9 cellular contexts compared by ENCODE assay signal in the genomic region with DNA sequence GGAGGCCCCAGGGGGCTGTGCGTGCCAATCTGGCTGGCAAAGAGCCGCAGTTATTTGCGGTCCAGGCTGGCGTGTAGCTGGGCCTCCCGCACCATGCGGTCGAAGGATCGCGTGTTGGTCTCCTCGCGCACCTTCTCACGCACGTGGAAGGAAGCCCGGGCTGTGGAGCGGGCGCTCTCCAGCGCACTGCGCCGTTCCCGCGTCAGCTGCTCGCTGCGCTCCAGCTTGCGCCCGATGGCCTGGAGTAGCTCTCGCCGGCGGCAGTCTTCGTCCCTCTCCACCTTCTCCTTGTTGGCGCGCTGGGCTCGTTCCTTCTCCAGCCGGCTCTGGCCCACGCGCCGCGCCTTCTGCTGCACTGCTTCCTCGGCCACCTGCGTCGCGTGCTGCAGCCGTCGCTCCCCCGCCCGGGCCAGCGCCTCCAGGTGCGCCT. TPM values are rescaled to one million over a fixed set of nuclear protein-coding genes. Genes with fewer than 3 reads are reported as not detected.
DNase-seq lines count a peak whose midpoint lies in the region; ATAC-seq and TF ChIP-seq lines count a peak whose summit lies in the region.
"Had no signal": no experiment of that assay in that cellular context is flagged by ENCODE, and none has a peak within 500 bp of the region (broad histone marks: within the 10 kb centered on the region; RNA-seq: fewer than 3 reads in every experiment).

No MANE protein-coding gene starts in this region.

- DNase-seq in GM23248: peak; percentile 33
- DNase-seq in activated naive CD8-positive, alpha-beta T cell treated with anti-CD3 and anti-CD28 coated beads for 36 hours: peak; percentile 11
- peak; percentile 80 for DNase-seq in left kidney (ENCODE audit: low read depth, low spot score)
- no peak for DNase-seq in suprapubic skin (ENCODE audit: low spot score in 2 of 2)
- DNase-seq in NCI-H510A (lab: John Stamatoyannopoulos, UW): no peak
- DNase-seq in NK-92 treated with Interleukin-12 subunit alpha and Interleukin-12 subunit beta, amount 100 ng/mL, for 24 hours (lab: John Stamatoyannopoulos, UW): no peak

- H3F3A ChIP-seq in GM23248 (ENCODE audit: insufficient read depth): no peaks in the 10 kb centered on the region

- no peaks in the 10 kb centered on the region for H4K20me1 ChIP-seq in GM23248 (ENCODE audit: insufficient read depth)

- 24 to 26% methylated on average over 43 to 47 of the region's 47 CpGs for WGBS in GM23248 (ENCODE audit: low coverage in 1 of 2, low lambda C conversion rate in 2 of 2, missing lambda C conversion rate in 2 of 2), 2 experiments
- 26% methylated on average over 18 of the region's 47 CpGs for WGBS in suprapubic skin

- peaks cover 79% of the 10 kb centered on the region for H3K27me3 Mint-ChIP-seq in activated naive CD8-positive, alpha-beta T cell treated with anti-CD3 and anti-CD28 coated beads for 36 hours

- H3K4me1 ChIP-seq in GM23248 (ENCODE audit: insufficient read depth) (no peaks in the 10 kb centered on the region), suprapubic skin (peaks cover 34% of the 10 kb centered on the region)

- H3K79me2 ChIP-seq in GM23248 (ENCODE audit: insufficient read depth): no peaks in the 10 kb centered on the region

- no peak overlapping the region for H3K4me3 Mint-ChIP-seq in activated naive CD8-positive, alpha-beta T cell treated with anti-CD3 and anti-CD28 coated beads for 36 hours
- H3K4me3 Mint-ChIP-seq: activated naive CD4-positive, alpha-beta T cell treated with anti-CD3 and anti-CD28 coated beads, Interleukin-2, amount 10 ng/mL, durations not matched to agents 7 days and 5 days had no signal

- H3K36me3 ChIP-seq in GM23248 (ENCODE audit: low read depth) (no peaks in the 10 kb centered on the region), suprapubic skin (no peaks in the 10 kb centered on the region)
- H3K36me3 ChIP-seq: neutrophil had no signal

- H3K9ac ChIP-seq in GM23248: no peak overlapping the region

- no peak for TF ChIP-seq POLR2A in suprapubic skin (IDR thresholded peaks at IDR 0.05)

- no peaks in the 10 kb centered on the region for H3K36me3 Mint-ChIP-seq in activated naive CD8-positive, alpha-beta T cell treated with anti-CD3 and anti-CD28 coated beads for 36 hours
- H3K36me3 Mint-ChIP-seq: activated naive CD4-positive, alpha-beta T cell treated with anti-CD3 and anti-CD28 coated beads, Interleukin-2, amount 10 ng/mL, durations not matched to agents 7 days and 5 days had no signal

- no peak for ATAC-seq in HG03521 (IDR thresholded peaks at IDR 0.05; ENCODE audit: unreplicated experiment)

- H3K9me3 ChIP-seq in GM23248 (ENCODE audit: low read depth) (no peaks in the 10 kb centered on the region), suprapubic skin (no peaks in the 10 kb centered on the region)
- H3K9me3 ChIP-seq: neutrophil had no signal

- in situ Hi-C loops in GM23248 (cut with MboI): no loop called here

- no peak overlapping the region for H2AFZ ChIP-seq in GM23248

- no peaks in the 10 kb centered on the region for H3K9me3 Mint-ChIP-seq in activated naive CD8-positive, alpha-beta T cell treated with anti-CD3 and anti-CD28 coated beads for 36 hours
- H3K9me3 Mint-ChIP-seq: activated naive CD4-positive, alpha-beta T cell treated with anti-CD3 and anti-CD28 coated beads, Interleukin-2, amount 10 ng/mL, durations not matched to agents 7 days and 5 days had no signal

- TF ChIP-seq EP300 in suprapubic skin (IDR thresholded peaks at IDR 0.05): no peak

- H3K4me3 ChIP-seq in GM23248 (no peak overlapping the region; the same call in 1 of the 2 replicates), suprapubic skin (peak overlapping the region; percentile 55)

- no peak overlapping the region for H3K27ac Mint-ChIP-seq in activated naive CD8-positive, alpha-beta T cell treated with anti-CD3 and anti-CD28 coated beads for 36 hours
- H3K27ac Mint-ChIP-seq: activated naive CD4-positive, alpha-beta T cell treated with anti-CD3 and anti-CD28 coated beads, Interleukin-2, amount 10 ng/mL, durations not matched to agents 7 days and 5 days had no signal

- H3K27ac ChIP-seq in GM23248: no peak overlapping the region
- no peak overlapping the region for H3K27ac ChIP-seq in suprapubic skin
- H3K27ac ChIP-seq: neutrophil had no signal

- peak overlapping the region; percentile 35 for H3K4me2 ChIP-seq in GM23248 (ENCODE audit: unreplicated experiment)

- TF ChIP-seq CTCF in suprapubic skin (IDR thresholded peaks at IDR 0.05): no peak

- peaks cover 9% of the 10 kb centered on the region for H3K4me1 Mint-ChIP-seq in activated naive CD8-positive, alpha-beta T cell treated with anti-CD3 and anti-CD28 coated beads for 36 hours

- H3K9me2 ChIP-seq in GM23248 (ENCODE audit: insufficient read depth): no peaks in the 10 kb centered on the region

- H3K27me3 ChIP-seq in GM23248 (replicated peaks; ENCODE audit: insufficient read depth): peaks cover 82% of the 10 kb centered on the region
- peaks cover 91% of the 10 kb centered on the region for H3K27me3 ChIP-seq in suprapubic skin

RNA-seq across cellular contexts. Expression of gene CCDC177, which starts 3.2 kb away (rescaled TPM):
- not detected in 2 replicates for total RNA-seq in GM23248 (2014; rRNA removed; shearing (Covaris generic))
- not detected in 2 replicates for polyA plus RNA-seq in GM23248 (2016; fragmentation: Nextera tagmentation; extraction: Ambion mirVana)
- total RNA-seq in activated naive CD8-positive, alpha-beta T cell treated with anti-CD3 and anti-CD28 coated beads for 36 hours: not detected
- under 1 TPM in 2 of 4 donors, not detected in 2; 0.13 to 0.34 TPM for total RNA-seq in suprapubic skin

RNA-seq across cellular contexts. Expression of gene SUSD6, which starts 39.9 kb away (rescaled TPM):
- total RNA-seq in GM23248 (2014; rRNA removed; shearing (Covaris generic)): 12.2 and 15.6 TPM in 2 replicates
- 23.2 and 24.1 TPM in 2 replicates for polyA plus RNA-seq in GM23248 (2016; fragmentation: Nextera tagmentation; extraction: Ambion mirVana)
- 10 to 100 TPM; 26.3 TPM for total RNA-seq in activated naive CD8-positive, alpha-beta T cell treated with anti-CD3 and anti-CD28 coated beads for 36 hours
- 10 to 100 TPM; 45.1 to 60.4 (median 56.7) TPM for total RNA-seq in suprapubic skin

Comparison
In these comparisons a context has a peak if more than half of its experiments do, and no peak if none do; other contexts are left out.
1. DNase-seq: peak in GM23248 (single experiment), activated naive CD8-positive, alpha-beta T cell treated with anti-CD3 and anti-CD28 coated beads for 36 hours (single experiment) and left kidney (single experiment); none in suprapubic skin (0 of 2), NCI-H510A (single experiment) and NK-92 treated with Interleukin-12 subunit alpha and Interleukin-12 subunit beta, amount 100 ng/mL, for 24 hours (single experiment).